9 cellular contexts compared by ENCODE assay signal in the genomic region with DNA sequence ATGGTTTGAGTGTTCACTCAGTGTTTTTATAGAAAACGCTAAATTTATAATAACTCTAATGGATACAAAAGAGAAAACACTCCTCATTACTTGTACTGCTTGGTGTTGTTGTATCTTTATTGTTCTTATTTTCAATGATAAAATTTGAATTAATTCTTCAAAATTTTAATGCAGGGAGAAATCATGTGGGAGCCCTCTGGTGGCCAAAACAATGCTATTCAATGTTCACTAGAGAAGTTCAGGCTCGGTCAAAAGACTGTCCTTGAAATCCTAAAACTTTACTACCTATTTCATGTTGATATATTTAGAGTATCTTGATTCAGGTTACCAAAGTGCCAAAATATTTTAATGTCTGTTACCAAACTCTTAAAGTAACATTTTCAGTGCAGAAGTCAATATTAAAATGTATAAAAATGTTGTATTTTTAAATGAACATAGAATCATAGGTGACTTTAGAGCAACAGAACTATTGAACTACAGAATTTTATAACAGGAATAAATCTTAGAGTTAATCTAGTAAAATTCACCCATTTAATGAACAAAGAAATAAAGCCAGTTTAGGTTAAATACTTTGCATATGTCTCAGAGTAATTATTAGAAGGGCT.
DNase-seq lines count a peak whose midpoint lies in the region; ATAC-seq and TF ChIP-seq lines count a peak whose summit lies in the region.
"Had no signal": no experiment of that assay in that cellular context is flagged by ENCODE, and none has a peak within 500 bp of the region (broad histone marks: within the 10 kb centered on the region; RNA-seq: fewer than 3 reads in every experiment).

No MANE protein-coding gene starts in this region.

- peaks cover 0 to 2% of the 10 kb centered on the region in 2 donors for H3K4me1 Mint-ChIP-seq in stimulated activated naive B cell treated with anti-CD40 and anti-IgM and Interleukin-4, amounts not matched to agents 10 μg/mL and 1 μg/mL and 100 μg/mL, for 72 hours
- H3K4me1 Mint-ChIP-seq: activated CD4-positive, alpha-beta memory T cell treated with anti-CD3 and anti-CD28 coated beads, Interleukin-2, amount 10 ng/mL, durations not matched to agents 7 days and 5 days had no signal

- H3K36me3 ChIP-seq in Loucy (ENCODE audit: insufficient read depth, low read length), result no peaks in the 10 kb centered on the region

- no peaks in the 10 kb centered on the region for H3K79me2 ChIP-seq in Loucy (ENCODE audit: insufficient read depth, low read length)

- H3K9me2 ChIP-seq in Loucy (replicated peaks; ENCODE audit: low read depth, low read length), result no peaks in the 10 kb centered on the region

- no peaks in the 10 kb centered on the region for H3K36me3 Mint-ChIP-seq in stimulated activated naive B cell treated with anti-CD40 and anti-IgM and Interleukin-4, amounts not matched to agents 10 μg/mL and 1 μg/mL and 100 μg/mL, for 72 hours

- H4K20me1 ChIP-seq in Loucy (ENCODE audit: insufficient read depth, low read length, poor library complexity, severe bottlenecking), result no peaks in the 10 kb centered on the region

- DNase-seq in NCI-H1417 (lab: John Stamatoyannopoulos, UW) (peak in 2 of 3 experiments; percentile 17 to 28), NCI-H1417 treated with DMSO at 0.1 percent for 48 hours (lab: John Stamatoyannopoulos, UW) (no peak), dermis blood vessel endothelial cell (peak; percentile 13), pons (ENCODE audit: low spot score) (peak; percentile 27), H4 (ENCODE audit: low spot score) (no peak), NK-92 (lab: John Stamatoyannopoulos, UW; ENCODE audit: unreplicated experiment) (no peak)
- no peak for DNase-seq in stimulated activated naive B cell treated with anti-CD40 and anti-IgM and Interleukin-4, amounts not matched to agents 10 μg/mL and 1 μg/mL and 100 μg/mL, for 72 hours
- DNase-seq: activated CD4-positive, alpha-beta memory T cell treated with anti-CD3 and anti-CD28 coated beads, Interleukin-2, amount 10 ng/mL, durations not matched to agents 7 days and 5 days had no signal

- peak; percentile 81 for TF ChIP-seq CTCF in Loucy (conservative IDR thresholded peaks at IDR 0.05; ENCODE audit: low read length)

- no peaks in the 10 kb centered on the region for H3K9me3 ChIP-seq in Loucy (ENCODE audit: insufficient read depth, low read depth, low read length)

- no peak overlapping the region for H3K4me3 Mint-ChIP-seq in stimulated activated naive B cell treated with anti-CD40 and anti-IgM and Interleukin-4, amounts not matched to agents 10 μg/mL and 1 μg/mL and 100 μg/mL, for 72 hours
- H3K4me3 Mint-ChIP-seq: activated CD4-positive, alpha-beta memory T cell treated with anti-CD3 and anti-CD28 coated beads, Interleukin-2, amount 10 ng/mL, durations not matched to agents 7 days and 5 days had no signal

- no peak overlapping the region for H3K4me2 ChIP-seq in Loucy (ENCODE audit: low read depth, low read length, poor library complexity, severe bottlenecking)

- no peaks in the 10 kb centered on the region for H3K27me3 ChIP-seq in Loucy (ENCODE audit: insufficient read depth, low read length, poor library complexity, severe bottlenecking)

- H3F3A ChIP-seq in Loucy (ENCODE audit: low read depth), result no peaks in the 10 kb centered on the region

- no peak overlapping the region for H3K9ac ChIP-seq in Loucy (ENCODE audit: low read depth, low read length, poor library complexity, severe bottlenecking)

- no peak overlapping the region for H2AFZ ChIP-seq in Loucy (ENCODE audit: low read length)

- H3K27me3 Mint-ChIP-seq in stimulated activated naive B cell treated with anti-CD40 and anti-IgM and Interleukin-4, amounts not matched to agents 10 μg/mL and 1 μg/mL and 100 μg/mL, for 72 hours, result no peaks in the 10 kb centered on the region
- H3K27me3 Mint-ChIP-seq: activated CD4-positive, alpha-beta memory T cell treated with anti-CD3 and anti-CD28 coated beads, Interleukin-2, amount 10 ng/mL, durations not matched to agents 7 days and 5 days had no signal

- ATAC-seq in stimulated activated naive B cell treated with anti-CD40 and anti-IgM and Interleukin-4, amounts not matched to agents 10 μg/mL and 1 μg/mL and 100 μg/mL, for 72 hours (replicated peaks), result no peak

- no peaks in the 10 kb centered on the region for H3K4me1 ChIP-seq in Loucy (ENCODE audit: insufficient read depth, low read length, poor library complexity, severe bottlenecking)

- no peak overlapping the region for H3K27ac Mint-ChIP-seq in stimulated activated naive B cell treated with anti-CD40 and anti-IgM and Interleukin-4, amounts not matched to agents 10 μg/mL and 1 μg/mL and 100 μg/mL, for 72 hours
- H3K27ac Mint-ChIP-seq: activated CD4-positive, alpha-beta memory T cell treated with anti-CD3 and anti-CD28 coated beads, Interleukin-2, amount 10 ng/mL, durations not matched to agents 7 days and 5 days had no signal

- H3K9me3 Mint-ChIP-seq in stimulated activated naive B cell treated with anti-CD40 and anti-IgM and Interleukin-4, amounts not matched to agents 10 μg/mL and 1 μg/mL and 100 μg/mL, for 72 hours, result no peaks in the 10 kb centered on the region
- H3K9me3 Mint-ChIP-seq: activated CD4-positive, alpha-beta memory T cell treated with anti-CD3 and anti-CD28 coated beads, Interleukin-2, amount 10 ng/mL, durations not matched to agents 7 days and 5 days had no signal

- no peak overlapping the region for H3K4me3 ChIP-seq in Loucy (ENCODE audit: low read length, poor library complexity, severe bottlenecking)

Comparison
In these comparisons a context has a peak if more than half of its experiments do, and no peak if none do; other contexts are left out.
1. DNase-seq: peak in NCI-H1417 (2 of 3), dermis blood vessel endothelial cell (single experiment) and pons (single experiment); none in NCI-H1417 treated with DMSO at 0.1 percent for 48 hours (single experiment), H4 (single experiment), NK-92 (single experiment) and stimulated activated naive B cell treated with anti-CD40 and anti-IgM and Interleukin-4, amounts not matched to agents 10 μg/mL and 1 μg/mL and 100 μg/mL, for 72 hours (single experiment).